Comparison of ENCODE assay signal across 26 cellular contexts in the genomic region with DNA sequence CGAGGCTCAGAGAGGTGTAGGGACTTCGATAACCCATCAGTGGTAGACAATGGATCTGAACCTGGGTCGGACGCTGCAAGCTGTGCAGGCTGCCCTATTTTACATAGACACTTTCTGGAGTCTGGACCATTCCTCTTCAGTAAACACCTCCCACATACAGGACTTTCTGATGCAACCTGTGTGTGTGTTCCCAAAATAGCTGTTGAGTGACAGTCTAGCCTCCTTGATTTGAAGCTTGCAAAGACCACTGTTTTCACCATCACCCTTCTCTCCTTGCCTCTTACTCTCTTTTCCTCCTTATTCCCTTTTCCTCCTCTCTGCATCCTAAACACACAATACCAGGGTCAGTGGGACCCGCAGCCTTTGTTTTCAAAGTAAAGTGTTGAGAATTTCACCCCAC. TPM values are rescaled to one million over a fixed set of nuclear protein-coding genes. Genes with fewer than 3 reads are reported as not detected.
DNase-seq lines count a peak whose midpoint lies in the region; ATAC-seq, FAIRE-seq and TF ChIP-seq lines count a peak whose summit lies in the region.
"Had no signal": no experiment of that assay in that cellular context is flagged by ENCODE, and none has a peak within 500 bp of the region (broad histone marks: within the 10 kb centered on the region; RNA-seq: fewer than 3 reads in every experiment).

No MANE protein-coding gene starts in this region.

- no peak overlapping the region for H3K56ac ChIP-seq in H1 (replicated peaks; ENCODE audit: insufficient read length, low read depth, low read length)

- POLR2A ChIA-PET in HEK293T (lab: Yijun Ruan, JAX) = no interaction called here
- POLR2A ChIA-PET in WTC11 (lab: Charles Lee) = no interaction called here
- POLR2A ChIA-PET in H1 (lab: Charles Lee; ENCODE audit: partially characterized antibody) = no interaction called here
- POLR2A ChIA-PET in A673 (lab: Charles Lee; ENCODE audit: low non-redundant PET) = no interaction called here

- H3K27ac ChIP-seq in H1 (ENCODE audit: low read depth, low read length) = no peak overlapping the region
- H3K27ac ChIP-seq in A673 (ENCODE audit: low read depth, low read length, poor library complexity, severe bottlenecking) = no peak overlapping the region
- H3K27ac ChIP-seq: BLaER1 treated with 17β-estradiol and CSF1 and Interleukin-3, amounts not matched to agents 10 nM and 100 nM had no signal

- no peak overlapping the region for H4K5ac ChIP-seq in H1 (ENCODE audit: insufficient read length, low read depth, low read length)

- H3K4me1 ChIP-seq in H1 (replicated peaks in 1 of 4; ENCODE audit: control insufficient read depth in 3 of 4, insufficient read depth in 4 of 4, low read length in 3 of 4) = peaks cover 4 to 9% (median 5%) of the 10 kb centered on the region in 4 experiments; a peak in 5 of 7 replicates
- H3K4me1 ChIP-seq in A673 (ENCODE audit: insufficient read depth, low read length, poor library complexity, severe bottlenecking) = no peaks in the 10 kb centered on the region
- H3K4me1 ChIP-seq: BE2C had no signal

- H2BK5ac ChIP-seq in H1 (ENCODE audit: low read depth, low read length) = no peak overlapping the region

- H3K23me2 ChIP-seq in H1 (ENCODE audit: low read depth, low read length) = no peaks in the 10 kb centered on the region

- H3K79me1 ChIP-seq in H1 (ENCODE audit: low read depth, low read length) = no peaks in the 10 kb centered on the region

- no peaks in the 10 kb centered on the region; the same call in 1 of the 2 replicates for H3K27me3 Mint-ChIP-seq in WTC11 (ENCODE audit: low read depth)

- H3K79me2 ChIP-seq in H1 (ENCODE audit: control insufficient read depth in 1 of 2, insufficient read depth in 2 of 2, low read length in 2 of 2) = no peaks in the 10 kb centered on the region

- H2AK5ac ChIP-seq in H1 (ENCODE audit: low read depth, low read length) = no peak overlapping the region

- no peak overlapping the region for H3K18ac ChIP-seq in H1 (ENCODE audit: extremely low read depth, low read length)

- DNase-seq in HEK293T (ENCODE audit: extremely low spot score) (no peak), WTC11 (ENCODE audit: low spot score) (no peak), H1 (ENCODE audit: low read depth in 1 of 2, low spot score in 2 of 2) (no peak), posterior vena cava (ENCODE audit: low spot score) (peak; percentile 14), activated T-cell treated with anti-CD3 and anti-CD28 coated beads for 4 hours (no peak), EL (no peak), A673 (ENCODE audit: low spot score) (no peak)
- DNase-seq: ACHN; AML-193; BE2C; CD4-positive, alpha-beta T cell; CD8-positive, alpha-beta memory T cell; DMS 273 treated with DMSO at 0.1 percent for 48 hours; DMS79; GF-D8; H9; HFFc6 had no signal

- peak overlapping the region; percentile 48; the same call in 1 of the 2 replicates for H2BK15ac ChIP-seq in H1 (ENCODE audit: low read length)

- TF ChIP-seq CTCF in WTC11 (IDR thresholded peaks at IDR 0.05) (no peak), H1 (IDR thresholded peaks at IDR 0.05; ENCODE audit: control extremely low read depth in 1 of 3, insufficient read depth in 1 of 3, low read depth in 1 of 3, low read length in 3 of 3) (no peak), A673 (conservative IDR thresholded peaks at IDR 0.05; ENCODE audit: low read depth, low read length) (no peak)

- H2AFZ ChIP-seq in H1 (ENCODE audit: low read length) = 0 out of 2 replicates have a peak overlapping the region, but pooled peaks have one; percentile 3

- no peak overlapping the region for H3K9ac ChIP-seq in H1 (replicated peaks in 1 of 4; ENCODE audit: extremely low read depth in 1 of 4, low read depth in 3 of 4, low read length in 3 of 4)
- H3K9ac ChIP-seq: BLaER1 treated with 17β-estradiol and CSF1 and Interleukin-3, amounts not matched to agents 10 nM and 100 nM had no signal

- H2BK120ac ChIP-seq in H1 (replicated peaks; ENCODE audit: low read depth, low read length) = no peak overlapping the region

- WGBS in H1 (ENCODE audit: extremely low coverage in 1 of 2, insufficient coverage in 1 of 2, insufficient read length in 1 of 2, insufficient replicate concordance in 2 of 2, low coverage in 1 of 2, low lambda C conversion rate in 2 of 2, missing lambda C conversion rate in 1 of 2), 2 experiments = 85% methylated on average over 5 of the region's 5 CpGs; no CpG with 5 or more reads in 1 of the 2 experiments

- H3K4me3 Mint-ChIP-seq in WTC11 = no peak overlapping the region
- H3K4me3 Mint-ChIP-seq: CD14-positive monocyte; CD4-positive, alpha-beta T cell; CD8-positive, alpha-beta memory T cell; HFFc6 had no signal

- no peak for TF ChIP-seq RAD21 in H1 (IDR thresholded peaks at IDR 0.05 in 1 of 2, conservative IDR thresholded peaks at IDR 0.05 in 1 of 2; ENCODE audit: low read depth in 2 of 2, low read length in 2 of 2)

- peaks cover under 1% of the 10 kb centered on the region; the same call in 1 of the 2 replicates for H3K9me3 Mint-ChIP-seq in WTC11
- H3K9me3 Mint-ChIP-seq: CD4-positive, alpha-beta T cell; HFFc6 had no signal

- H3K36me3 ChIP-seq in H1 (ENCODE audit: control insufficient read depth in 2 of 4, insufficient read depth in 4 of 4, low read length in 3 of 4) = no peaks in the 10 kb centered on the region
- no peaks in the 10 kb centered on the region for H3K36me3 ChIP-seq in A673 (ENCODE audit: insufficient read depth, low read length, poor library complexity, severe bottlenecking)
- H3K36me3 ChIP-seq: BE2C; BLaER1 treated with 17β-estradiol and CSF1 and Interleukin-3, amounts not matched to agents 10 nM and 100 nM had no signal

- H2BK20ac ChIP-seq in H1 (ENCODE audit: low read length) = no peak overlapping the region

- ATAC-seq in WTC11 = no peak
- ATAC-seq: HCT116 had no signal

- no peak overlapping the region for H2BK12ac ChIP-seq in H1 (ENCODE audit: low read depth, low read length)

- no peak overlapping the region for H3K14ac ChIP-seq in H1 (ENCODE audit: insufficient read length)

- intact Hi-C loops in posterior vena cava (cut with DNase I) (no loop called here), A673 (cut with micrococcal nuclease; ENCODE audit: unreplicated experiment) (loop anchor here (1.0 kb wide), 1 partner anchor 21 kb away; no protein-coding TSS in a partner anchor)

- H4K20me1 ChIP-seq in H1 (replicated peaks in 1 of 2; ENCODE audit: control insufficient read depth in 1 of 2, insufficient read depth in 2 of 2, low read length in 2 of 2) = no peaks in the 10 kb centered on the region
- H4K20me1 ChIP-seq: BLaER1 treated with 17β-estradiol and CSF1 and Interleukin-3, amounts not matched to agents 10 nM and 100 nM had no signal

- H3K4me2 ChIP-seq in H1 (ENCODE audit: insufficient read depth in 1 of 2, low read depth in 2 of 2, low read length in 2 of 2) = no peak overlapping the region
- H3K4me2 ChIP-seq: BLaER1 treated with 17β-estradiol and CSF1 and Interleukin-3, amounts not matched to agents 10 nM and 100 nM had no signal

- H3K4me3 ChIP-seq in H1 (ENCODE audit: extremely low read depth in 1 of 4, insufficient read depth in 2 of 4, low read depth in 3 of 4, low read length in 4 of 4) = no peak overlapping the region
- no peak overlapping the region for H3K4me3 ChIP-seq in A673 (ENCODE audit: low read depth, low read length, poor library complexity, severe bottlenecking)
- H3K4me3 ChIP-seq: BLaER1 treated with 17β-estradiol and CSF1 and Interleukin-3, amounts not matched to agents 10 nM and 100 nM had no signal

- no peak overlapping the region for H3K23ac ChIP-seq in H1 (ENCODE audit: insufficient read length)

- H3K27ac Mint-ChIP-seq in WTC11 = 0 out of 2 replicates have a peak overlapping the region, but pooled peaks have one; percentile 8
- H3K27ac Mint-ChIP-seq: CD14-positive monocyte; CD4-positive, alpha-beta T cell; CD8-positive, alpha-beta memory T cell; HFFc6 had no signal

- no TSS peak for BruUV-seq in A673 (replicated peaks; lab: Mats Ljungman, UMichigan)

- CTCF ChIA-PET in HEK293T (lab: Yijun Ruan, JAX) = no interaction called here
- CTCF ChIA-PET in WTC11 (lab: Charles Lee) = interaction anchor here (1.0 to 2.9 kb wide), 2 partner anchors 12 to 106 kb away, joined by 3 to 10 read pairs; no protein-coding TSS in a partner anchor
- CTCF ChIA-PET in H1 (lab: Charles Lee; ENCODE audit: partially characterized antibody) = interaction anchor here (0.7 to 2.8 kb wide), 4 partner anchors 17 to 131 kb away, joined by 3 to 8 read pairs (median 4); no protein-coding TSS in a partner anchor
- CTCF ChIA-PET in A673 (lab: Charles Lee) = no interaction called here

- peaks cover 16% of the 10 kb centered on the region for H3K4me1 Mint-ChIP-seq in WTC11
- H3K4me1 Mint-ChIP-seq: CD14-positive monocyte; CD8-positive, alpha-beta memory T cell had no signal

- no peak overlapping the region for H4K8ac ChIP-seq in H1 (ENCODE audit: extremely low read depth, insufficient read depth, low read length)

- no peak overlapping the region for H3K4ac ChIP-seq in H1 (replicated peaks; ENCODE audit: insufficient read length, low read depth, low read length)

- no peaks in the 10 kb centered on the region for H3K9me3 ChIP-seq in H1 (ENCODE audit: insufficient read depth in 2 of 2, low read depth in 1 of 2, low read length in 1 of 2)
- H3K9me3 ChIP-seq in A673 (ENCODE audit: low read depth, low read length, poor library complexity, severe bottlenecking) = no peaks in the 10 kb centered on the region
- H3K9me3 ChIP-seq: BE2C; BLaER1 treated with 17β-estradiol and CSF1 and Interleukin-3, amounts not matched to agents 10 nM and 100 nM had no signal

- H3K36me3 Mint-ChIP-seq in WTC11 = no peaks in the 10 kb centered on the region
- H3K36me3 Mint-ChIP-seq: CD14-positive monocyte; CD8-positive, alpha-beta memory T cell had no signal

- FAIRE-seq in H1 (lab: Jason Lieb, UNC) = no peak
- FAIRE-seq: A204.1, D721Med, GM12891, GM18507 had no signal

- H3K27me3 ChIP-seq in H1 (replicated peaks in 1 of 4; ENCODE audit: control insufficient read depth in 3 of 4, extremely low read depth in 1 of 4, insufficient read depth in 3 of 4, low read length in 3 of 4) (no peaks in the 10 kb centered on the region), A673 (replicated peaks; ENCODE audit: insufficient read depth, low read depth, low read length, poor library complexity) (peaks cover 52% of the 10 kb centered on the region)
- H3K27me3 ChIP-seq: BE2C; BLaER1 treated with 17β-estradiol and CSF1 and Interleukin-3, amounts not matched to agents 10 nM and 100 nM had no signal

- TF ChIP-seq POLR2A in H1 (IDR thresholded peaks at IDR 0.05; ENCODE audit: control extremely low read depth in 1 of 2, low read depth in 2 of 2, low read length in 2 of 2) = no peak

- no peak overlapping the region for H4K91ac ChIP-seq in H1 (replicated peaks; ENCODE audit: insufficient read length, low read length)

- no peak for TF ChIP-seq EP300 in H1 (IDR thresholded peaks at IDR 0.05; ENCODE audit: borderline replicate concordance in 1 of 2, low read depth in 2 of 2, low read length in 2 of 2)

RNA-seq across cellular contexts. Expression of a gene that starts 30.8 kb away (rescaled TPM):
- total RNA-seq in WTC11 (2021) (0.96 to 1.2 TPM (median 1.2 TPM) in 3 replicates), posterior vena cava (not detected), A673 (2021) (not detected in 2 replicates)
- total RNA-seq in H1 (2021; fragmentation: NEBNext Ultra II Directional; extraction: Animal tissue kit (Norgen Biotek cat#: 25700)) = 0.52 and 0.63 TPM in 2 replicates
- 0.97 and 1.2 TPM in 2 replicates for polyA plus RNA-seq in H1 (2011; rRNA removed)
- polyA plus RNA-seq in H1 (2011; cell fraction: cytosol; rRNA removed) = 0.45 TPM
- 0.60 TPM for polyA plus RNA-seq in H1 (2011; cell fraction: nucleus; rRNA removed)
- 1.1 to 1.2 TPM (median 1.1 TPM) in 4 replicates for polyA plus RNA-seq in H1 (2012, experiment 1 of 2)
- 0.72 TPM for polyA plus RNA-seq in H1 (2012, experiment 2 of 2)
- 0.55 TPM for polyA plus RNA-seq in H1 (2013, experiment 1 of 2)
- polyA plus RNA-seq in H1 (2013, experiment 2 of 2) = 0.55 TPM
- 0.13 TPM in 1 of 2 replicates, not detected in the other for polyA minus RNA-seq in H1 (2011; rRNA and poly(A)+ RNA removed)
- polyA minus RNA-seq in H1 (2011; cell fraction: cytosol; rRNA and poly(A)+ RNA removed) = not detected
- polyA minus RNA-seq in H1 (2011; cell fraction: nucleus; rRNA and poly(A)+ RNA removed) = 0.40 TPM
- total RNA-seq: CD4-positive, alpha-beta T cell; CD8-positive, alpha-beta memory T cell; G401; H4; HFFc6 had no signal
- polyA plus RNA-seq: CD14-positive monocyte; CD8-positive, alpha-beta memory T cell had no signal

RNA-seq across cellular contexts. Expression of a gene that starts 34.1 kb away (rescaled TPM):
- total RNA-seq in WTC11 (2021) (18.3 to 23.8 TPM (median 20.5 TPM) in 3 replicates), posterior vena cava (10 to 100 TPM; 10.5 to 12.0 TPM), A673 (2021) (27.2 and 27.5 TPM in 2 replicates)
- total RNA-seq in H1 (2021; fragmentation: NEBNext Ultra II Directional; extraction: Animal tissue kit (Norgen Biotek cat#: 25700)) = 22.2 and 22.6 TPM in 2 replicates
- polyA plus RNA-seq in H1 (2011; rRNA removed) = 6.5 and 7.8 TPM in 2 replicates
- 14.2 TPM for polyA plus RNA-seq in H1 (2011; cell fraction: cytosol; rRNA removed)
- 6.2 TPM for polyA plus RNA-seq in H1 (2011; cell fraction: nucleus; rRNA removed)
- 15.5 to 23.3 TPM (median 18.7 TPM) in 4 replicates for polyA plus RNA-seq in H1 (2012, experiment 1 of 2)
- 1.8 TPM for polyA plus RNA-seq in H1 (2012, experiment 2 of 2)
- 24.2 TPM for polyA plus RNA-seq in H1 (2013, experiment 1 of 2)
- polyA plus RNA-seq in H1 (2013, experiment 2 of 2) = 24.7 TPM
- polyA minus RNA-seq in H1 (2011; rRNA and poly(A)+ RNA removed) = 4.0 and 5.0 TPM in 2 replicates
- 5.4 TPM for polyA minus RNA-seq in H1 (2011; cell fraction: cytosol; rRNA and poly(A)+ RNA removed)
- 7.7 TPM for polyA minus RNA-seq in H1 (2011; cell fraction: nucleus; rRNA and poly(A)+ RNA removed)

Comparison
In these comparisons a context has a peak if more than half of its experiments do, and no peak if none do; other contexts are left out.
1. CTCF ChIA-PET loops: an anchor here in WTC11 (1.0 to 2.9 kb wide) and H1 (0.7 to 2.8 kb wide); none called in HEK293T and A673.